ENCODE assay signal across 26 cellular contexts in genomic region chr18:79345981-79346380, GRCh38.
"Had no signal": no experiment of that assay in that cellular context is flagged by ENCODE, and none has a peak within 500 bp of the region (broad histone marks: within the 10 kb centered on the region; RNA-seq: fewer than 3 reads in every experiment).

No MANE protein-coding gene starts in this region.

- H3K27me3 Mint-ChIP-seq: activated CD4-positive, alpha-beta memory T cell treated with anti-CD3 and anti-CD28 coated beads, Interleukin-2, amount 10 ng/mL, durations not matched to agents 7 days and 5 days; activated CD4-positive, alpha-beta T cell treated with anti-CD3 and anti-CD28 coated beads, Interleukin-2, amount 10 ng/mL, durations not matched to agents 7 days and 5 days; activated naive CD4-positive, alpha-beta T cell treated with anti-CD3 and anti-CD28 coated beads, Interleukin-2, amount 50 U/mL, for 24 hours; activated naive CD8-positive, alpha-beta T cell treated with anti-CD3 and anti-CD28 coated beads, Interleukin-2, amount 50 U/mL, for 24 hours; central memory CD8-positive, alpha-beta T cell; dendritic cell treated with granulocyte-macrophage colony-stimulating factor and Interleukin-4, amounts not matched to agents 40 ng/mL and 50 ng/mL, for 4 days had no signal

- H3K9me3 Mint-ChIP-seq: activated CD4-positive, alpha-beta memory T cell treated with anti-CD3 and anti-CD28 coated beads, Interleukin-2, amount 10 ng/mL, durations not matched to agents 7 days and 5 days; activated CD4-positive, alpha-beta T cell treated with anti-CD3 and anti-CD28 coated beads, Interleukin-2, amount 10 ng/mL, durations not matched to agents 7 days and 5 days; activated naive CD4-positive, alpha-beta T cell treated with anti-CD3 and anti-CD28 coated beads, Interleukin-2, amount 50 U/mL, for 24 hours; activated naive CD8-positive, alpha-beta T cell treated with anti-CD3 and anti-CD28 coated beads, Interleukin-2, amount 50 U/mL, for 24 hours; activated T-cell treated with anti-CD3 and anti-CD28 coated beads, Interleukin-2, amount 50 U/mL, for 4 hours; activated T-helper 2 cell treated with anti-CD3 and anti-CD28 coated beads, Interferon-gamma antibody, Interleukin-2, Interleukin-4, amounts not matched to agents 10 μg/mL and 5 μg/mL and 100 μg/mL, durations not matched to agents 14 hours and 24 hours and 36 hours; central memory CD8-positive, alpha-beta T cell; dendritic cell treated with granulocyte-macrophage colony-stimulating factor and Interleukin-4, amounts not matched to agents 40 ng/mL and 50 ng/mL, for 4 days; natural killer cell; stimulated activated effector memory CD8-positive, alpha-beta T cell treated with anti-CD3 and anti-CD28 coated beads, Interleukin-12 subunit alpha, Interleukin-12 subunit beta, amount 100 ng/mL, for 72 hours had no signal

- ATAC-seq: activated naive CD8-positive, alpha-beta T cell treated with anti-CD3 and anti-CD28 coated beads, Interleukin-2, amount 50 U/mL, for 24 hours; activated T-cell treated with anti-CD3 and anti-CD28 coated beads, Interleukin-2, amount 50 U/mL, for 4 hours; gastroesophageal sphincter; left cardiac atrium; sciatic nerve; stimulated activated effector memory CD8-positive, alpha-beta T cell treated with anti-CD3 and anti-CD28 coated beads, Interleukin-12 subunit alpha, Interleukin-12 subunit beta, amount 100 ng/mL, for 72 hours had no signal

- H2AFZ ChIP-seq: hepatocyte had no signal

- H3K9me3 ChIP-seq: breast epithelium, gastroesophageal sphincter, stomach, thyroid gland had no signal

- H3K4me1 Mint-ChIP-seq: activated naive CD4-positive, alpha-beta T cell treated with anti-CD3 and anti-CD28 coated beads, Interleukin-2, amount 50 U/mL, for 24 hours; activated naive CD8-positive, alpha-beta T cell treated with anti-CD3 and anti-CD28 coated beads, Interleukin-2, amount 50 U/mL, for 24 hours; central memory CD8-positive, alpha-beta T cell; natural killer cell; stimulated activated effector memory CD8-positive, alpha-beta T cell treated with anti-CD3 and anti-CD28 coated beads, Interleukin-12 subunit alpha, Interleukin-12 subunit beta, amount 100 ng/mL, for 72 hours had no signal

- FAIRE-seq: keratinocyte, small intestine had no signal

- H3K4me3 ChIP-seq: breast epithelium, gastroesophageal sphincter, hepatocyte, stomach, thyroid gland had no signal

- H3K27ac Mint-ChIP-seq: activated CD4-positive, alpha-beta memory T cell treated with anti-CD3 and anti-CD28 coated beads, Interleukin-2, amount 10 ng/mL, durations not matched to agents 7 days and 5 days; activated CD4-positive, alpha-beta T cell treated with anti-CD3 and anti-CD28 coated beads, Interleukin-2, amount 10 ng/mL, durations not matched to agents 7 days and 5 days; activated naive CD4-positive, alpha-beta T cell treated with anti-CD3 and anti-CD28 coated beads, Interleukin-2, amount 50 U/mL, for 24 hours; activated naive CD8-positive, alpha-beta T cell treated with anti-CD3 and anti-CD28 coated beads, Interleukin-2, amount 50 U/mL, for 24 hours; activated T-helper 2 cell treated with anti-CD3 and anti-CD28 coated beads, Interferon-gamma antibody, Interleukin-2, Interleukin-4, amounts not matched to agents 10 μg/mL and 5 μg/mL and 100 μg/mL, durations not matched to agents 14 hours and 24 hours and 36 hours; dendritic cell treated with granulocyte-macrophage colony-stimulating factor and Interleukin-4, amounts not matched to agents 40 ng/mL and 50 ng/mL, for 4 days; natural killer cell; stimulated activated effector memory CD8-positive, alpha-beta T cell treated with anti-CD3 and anti-CD28 coated beads, Interleukin-12 subunit alpha, Interleukin-12 subunit beta, amount 100 ng/mL, for 72 hours had no signal

- H3K79me2 ChIP-seq: hepatocyte had no signal

- H3K4me2 ChIP-seq: hepatocyte had no signal

- DNase-seq: activated CD4-positive, alpha-beta memory T cell treated with anti-CD3 and anti-CD28 coated beads, Interleukin-2, amount 10 ng/mL, durations not matched to agents 7 days and 5 days; activated CD4-positive, alpha-beta T cell treated with anti-CD3 and anti-CD28 coated beads for 1 hour; activated CD4-positive, alpha-beta T cell treated with anti-CD3 and anti-CD28 coated beads, Interleukin-2, amount 10 ng/mL, durations not matched to agents 7 days and 5 days; activated CD8-positive, alpha-beta memory T cell treated with anti-CD3 and anti-CD28 coated beads, Interleukin-2, amount 50 U/mL, for 48 hours; activated naive CD8-positive, alpha-beta T cell treated with anti-CD3 and anti-CD28 coated beads, Interleukin-2, amount 50 U/mL, for 24 hours; activated T-cell treated with anti-CD3 and anti-CD28 coated beads, Interleukin-2, amount 50 U/mL, for 4 hours; amygdala; left cardiac atrium; mesendoderm; natural killer cell; posterior cingulate gyrus; small intestine; stimulated activated CD4-positive, alpha-beta T cell treated with anti-CD3 and anti-CD28 coated beads, Interleukin-4, amount 100 ng/mL, for 24 hours; stomach; T-helper 2 cell; thyroid gland had no signal

- H3K27me3 ChIP-seq: breast epithelium, gastroesophageal sphincter, hepatocyte, stomach, thyroid gland had no signal

- H3K4me3 Mint-ChIP-seq: activated CD4-positive, alpha-beta memory T cell treated with anti-CD3 and anti-CD28 coated beads, Interleukin-2, amount 10 ng/mL, durations not matched to agents 7 days and 5 days; activated CD4-positive, alpha-beta T cell treated with anti-CD3 and anti-CD28 coated beads, Interleukin-2, amount 10 ng/mL, durations not matched to agents 7 days and 5 days; activated naive CD4-positive, alpha-beta T cell treated with anti-CD3 and anti-CD28 coated beads, Interleukin-2, amount 50 U/mL, for 24 hours; activated naive CD8-positive, alpha-beta T cell treated with anti-CD3 and anti-CD28 coated beads, Interleukin-2, amount 50 U/mL, for 24 hours; activated T-cell treated with anti-CD3 and anti-CD28 coated beads, Interleukin-2, amount 50 U/mL, for 4 hours; central memory CD8-positive, alpha-beta T cell; dendritic cell treated with granulocyte-macrophage colony-stimulating factor and Interleukin-4, amounts not matched to agents 40 ng/mL and 50 ng/mL, for 4 days; natural killer cell; stimulated activated effector memory CD8-positive, alpha-beta T cell treated with anti-CD3 and anti-CD28 coated beads, Interleukin-12 subunit alpha, Interleukin-12 subunit beta, amount 100 ng/mL, for 72 hours had no signal

- H3K4me1 ChIP-seq: breast epithelium, gastroesophageal sphincter, thyroid gland had no signal

- H3K27ac ChIP-seq: breast epithelium, gastroesophageal sphincter, hepatocyte, stomach, thyroid gland had no signal
